9 cellular contexts compared by ENCODE assay signal in genomic region chr2:217858519-217859466, GRCh38.
DNase-seq lines count a peak whose midpoint lies in the region; ATAC-seq, FAIRE-seq and TF ChIP-seq lines count a peak whose summit lies in the region.
"Had no signal": no experiment of that assay in that cellular context is flagged by ENCODE, and none has a peak within 500 bp of the region (broad histone marks: within the 10 kb centered on the region; RNA-seq: fewer than 3 reads in every experiment).

No MANE protein-coding gene starts in this region.

- H4K20me1 ChIP-seq in H1 (replicated peaks in 1 of 2; ENCODE audit: control insufficient read depth in 1 of 2, insufficient read depth in 2 of 2, low read length in 2 of 2), result no peaks in the 10 kb centered on the region

- no peaks in the 10 kb centered on the region for H3K79me1 ChIP-seq in H1 (ENCODE audit: low read depth, low read length)

- H3K4me3 ChIP-seq in H1 (ENCODE audit: extremely low read depth in 1 of 4, insufficient read depth in 2 of 4, low read depth in 3 of 4, low read length in 4 of 4) (no peak overlapping the region), urinary bladder (ENCODE audit: low read depth, low read length) (no peak overlapping the region)

- H2BK120ac ChIP-seq in H1 (replicated peaks; ENCODE audit: low read depth, low read length), result no peak overlapping the region

- H2BK20ac ChIP-seq in H1 (ENCODE audit: low read length), result no peak overlapping the region

- no peak overlapping the region for H3K4me2 ChIP-seq in H1 (ENCODE audit: insufficient read depth in 1 of 2, low read depth in 2 of 2, low read length in 2 of 2)

- no peaks in the 10 kb centered on the region for H3K9me3 ChIP-seq in H1 (ENCODE audit: insufficient read depth in 2 of 2, low read depth in 1 of 2, low read length in 1 of 2)
- H3K9me3 ChIP-seq: neutrophil had no signal

- ATAC-seq in GM18867 (IDR thresholded peaks at IDR 0.05; ENCODE audit: unreplicated experiment), result no peak
- no peak for ATAC-seq in HG02938 (IDR thresholded peaks at IDR 0.05; ENCODE audit: unreplicated experiment)
- ATAC-seq in HG03175 (IDR thresholded peaks at IDR 0.05; ENCODE audit: unreplicated experiment), result no peak

- no peak for TF ChIP-seq RAD21 in H1 (IDR thresholded peaks at IDR 0.05 in 1 of 2, conservative IDR thresholded peaks at IDR 0.05 in 1 of 2; ENCODE audit: low read depth in 2 of 2, low read length in 2 of 2)

- TF ChIP-seq EP300 in H1 (IDR thresholded peaks at IDR 0.05; ENCODE audit: borderline replicate concordance in 1 of 2, low read depth in 2 of 2, low read length in 2 of 2), result no peak

- H3K27ac ChIP-seq in H1 (ENCODE audit: low read depth, low read length) (no peak overlapping the region), urinary bladder (ENCODE audit: low read depth) (peak overlapping the region; percentile 49)
- H3K27ac ChIP-seq: neutrophil had no signal

- H3K4me3 Mint-ChIP-seq in mesothelial cell of epicardium, result peak overlapping the region; percentile 55

- H2AFZ ChIP-seq in H1 (ENCODE audit: low read length), result no peak overlapping the region

- peaks cover 21% of the 10 kb centered on the region for H3K4me1 Mint-ChIP-seq in mesothelial cell of epicardium

- TF ChIP-seq CTCF in H1 (IDR thresholded peaks at IDR 0.05; ENCODE audit: control extremely low read depth in 1 of 3, insufficient read depth in 1 of 3, low read depth in 1 of 3, low read length in 3 of 3) (no peak), mesothelial cell of epicardium (IDR thresholded peaks at IDR 0.05; ENCODE audit: unreplicated experiment) (no peak)

- H3K23ac ChIP-seq in H1 (ENCODE audit: insufficient read length), result no peak overlapping the region

- 79% methylated on average over 8 of the region's 11 CpGs; no CpG with 5 or more reads in 1 of the 2 experiments for WGBS in H1 (ENCODE audit: extremely low coverage in 1 of 2, insufficient coverage in 1 of 2, insufficient read length in 1 of 2, insufficient replicate concordance in 2 of 2, low coverage in 1 of 2, low lambda C conversion rate in 2 of 2, missing lambda C conversion rate in 1 of 2), 2 experiments
- WGBS in urinary bladder, result 16% methylated on average over 11 of the region's 11 CpGs

- H3K56ac ChIP-seq in H1 (replicated peaks; ENCODE audit: insufficient read length, low read depth, low read length), result no peak overlapping the region

- H3K23me2 ChIP-seq in H1 (ENCODE audit: low read depth, low read length), result no peaks in the 10 kb centered on the region

- peak; percentile 47 for DNase-seq in NCI-H748 (lab: John Stamatoyannopoulos, UW; ENCODE audit: unreplicated experiment)
- no peak for DNase-seq in NCI-H748 treated with DMSO at 0.1 percent for 48 hours (lab: John Stamatoyannopoulos, UW)
- no peak for DNase-seq in H1 (ENCODE audit: low read depth in 1 of 2, low spot score in 2 of 2)
- peak; percentile 43 to 63 for DNase-seq in mesothelial cell of epicardium (ENCODE audit: low spot score in 2 of 2, unreplicated experiment in 2 of 2)

- no peak overlapping the region for H2BK15ac ChIP-seq in H1 (ENCODE audit: low read length)

- no peaks in the 10 kb centered on the region for H3K27me3 ChIP-seq in H1 (replicated peaks in 1 of 4; ENCODE audit: control insufficient read depth in 3 of 4, extremely low read depth in 1 of 4, insufficient read depth in 3 of 4, low read length in 3 of 4)
- H3K27me3 ChIP-seq: neutrophil had no signal

- TF ChIP-seq POLR2A in H1 (IDR thresholded peaks at IDR 0.05; ENCODE audit: control extremely low read depth in 1 of 2, low read depth in 2 of 2, low read length in 2 of 2), result no peak

- H4K91ac ChIP-seq in H1 (replicated peaks; ENCODE audit: insufficient read length, low read length), result no peak overlapping the region

- no peak overlapping the region for H3K9ac ChIP-seq in H1 (replicated peaks in 1 of 4; ENCODE audit: extremely low read depth in 1 of 4, low read depth in 3 of 4, low read length in 3 of 4)

- H4K5ac ChIP-seq in H1 (ENCODE audit: insufficient read length, low read depth, low read length), result no peak overlapping the region

- H3K27ac Mint-ChIP-seq in mesothelial cell of epicardium, result peak overlapping the region; percentile 93

- no peak for FAIRE-seq in H1 (lab: Jason Lieb, UNC)

- no peaks in the 10 kb centered on the region for H3K27me3 Mint-ChIP-seq in mesothelial cell of epicardium (ENCODE audit: low read depth)

- no peak overlapping the region for H3K4ac ChIP-seq in H1 (replicated peaks; ENCODE audit: insufficient read length, low read depth, low read length)

- POLR2A ChIA-PET in H1 (lab: Charles Lee; ENCODE audit: partially characterized antibody), result interaction anchor here (0.5 to 0.6 kb wide), 2 partner anchors 33 to 81 kb away, joined by 3 read pairs; no protein-coding TSS in a partner anchor

- H3K4me1 ChIP-seq in H1 (replicated peaks in 1 of 4; ENCODE audit: control insufficient read depth in 3 of 4, insufficient read depth in 4 of 4, low read length in 3 of 4), result peaks cover 0 to 18% (median 2%) of the 10 kb centered on the region in 4 experiments; a peak in 5 of 7 replicates
- no peaks in the 10 kb centered on the region for H3K4me1 ChIP-seq in urinary bladder (ENCODE audit: insufficient read depth)

- CTCF ChIA-PET in H1 (lab: Charles Lee; ENCODE audit: partially characterized antibody), result interaction anchor here (0.9 to 5.5 kb wide), 16 partner anchors 9 to 135 kb away, joined by 3 to 25 read pairs (median 5); no protein-coding TSS in a partner anchor

- H3K9me3 Mint-ChIP-seq in mesothelial cell of epicardium, result no peaks in the 10 kb centered on the region

- no peak overlapping the region for H3K14ac ChIP-seq in H1 (ENCODE audit: insufficient read length)

- no peaks in the 10 kb centered on the region for H3K79me2 ChIP-seq in H1 (ENCODE audit: control insufficient read depth in 1 of 2, insufficient read depth in 2 of 2, low read length in 2 of 2)

- peak overlapping the region; percentile 45; the same call in 1 of the 2 replicates for H4K8ac ChIP-seq in H1 (ENCODE audit: extremely low read depth, insufficient read depth, low read length)

- H3K36me3 ChIP-seq in H1 (ENCODE audit: control insufficient read depth in 2 of 4, insufficient read depth in 4 of 4, low read length in 3 of 4) (no peaks in the 10 kb centered on the region), urinary bladder (ENCODE audit: insufficient read depth) (no peaks in the 10 kb centered on the region)
- H3K36me3 ChIP-seq: neutrophil had no signal

- 0 out of 2 replicates have a peak overlapping the region, but pooled peaks have one; percentile 60 for H2BK12ac ChIP-seq in H1 (ENCODE audit: low read depth, low read length)

- H2BK5ac ChIP-seq in H1 (ENCODE audit: low read depth, low read length), result no peak overlapping the region

- no peak overlapping the region for H3K18ac ChIP-seq in H1 (ENCODE audit: extremely low read depth, low read length)

- peaks cover 11% of the 10 kb centered on the region for H3K36me3 Mint-ChIP-seq in mesothelial cell of epicardium

- H2AK5ac ChIP-seq in H1 (ENCODE audit: low read depth, low read length), result no peak overlapping the region

TF ChIP-seq in H1, 55 proteins besides CTCF, POLR2A, EP300 and RAD21 (continues in another document):
- TF ChIP-seq ZNF274 (IDR thresholded peaks at IDR 0.05; ENCODE audit: borderline replicate concordance, extremely low read depth, low read length), result no peak
- no peak for TF ChIP-seq MAFK (IDR thresholded peaks at IDR 0.05; ENCODE audit: low read depth, low read length)
- no peak for TF ChIP-seq PHF8 (conservative IDR thresholded peaks at IDR 0.05; ENCODE audit: low read depth, low read length)
- TF ChIP-seq ATF3 (IDR thresholded peaks at IDR 0.05; ENCODE audit: insufficient read depth, low read depth, low read length), result no peak
- no peak for TF ChIP-seq MAX (IDR thresholded peaks at IDR 0.05)
- TF ChIP-seq SIRT6 (IDR thresholded peaks at IDR 0.05; ENCODE audit: low read length), result no peak
- TF ChIP-seq CEBPB (IDR thresholded peaks at IDR 0.05; ENCODE audit: low read depth, low read length), result no peak
- TF ChIP-seq POLR2AphosphoS5 (IDR thresholded peaks at IDR 0.05; ENCODE audit: low read depth, low read length), result no peak
- TF ChIP-seq SRF (IDR thresholded peaks at IDR 0.05; ENCODE audit: low read depth, low read length), result no peak
- TF ChIP-seq RXRA (IDR thresholded peaks at IDR 0.05; ENCODE audit: insufficient read depth, low read depth, low read length), result no peak
- no peak for TF ChIP-seq CBX8 (IDR thresholded peaks at IDR 0.05; ENCODE audit: borderline replicate concordance, low read depth, low read length)
- no peak for TF ChIP-seq CTBP2 (IDR thresholded peaks at IDR 0.05; ENCODE audit: borderline replicate concordance, insufficient read depth, insufficient read length, low read length)
- TF ChIP-seq TEAD4 (IDR thresholded peaks at IDR 0.05; ENCODE audit: low read depth, low read length), result no peak
- no peak for TF ChIP-seq E2F6 (IDR thresholded peaks at IDR 0.05)
- no peak; the same call in 1 of the 2 replicates for TF ChIP-seq SUZ12 (IDR thresholded peaks at IDR 0.05; ENCODE audit: low read length)
- TF ChIP-seq SAP30 (IDR thresholded peaks at IDR 0.05; ENCODE audit: insufficient read depth, insufficient replicate concordance, low read length), result no peak

Comparison
In these comparisons a context has a peak if more than half of its experiments do, and no peak if none do; other contexts are left out.
1. DNase-seq: peak in NCI-H748 (single experiment) and mesothelial cell of epicardium (2 of 2); none in NCI-H748 treated with DMSO at 0.1 percent for 48 hours (single experiment) and H1 (0 of 2).